21 cellular contexts compared by ENCODE assay signal in genomic region chr1:152517237-152517811, GRCh38. TPM values are rescaled to one million over a fixed set of nuclear protein-coding genes. Genes with fewer than 3 reads are reported as not detected.
A peak's percentile ranks its signal among the peaks of the same experiment; 100 is the strongest.
DNase-seq lines count a peak whose midpoint lies in the region; ATAC-seq, FAIRE-seq and TF ChIP-seq lines count a peak whose summit lies in the region.
"Had no signal": no experiment of that assay in that cellular context is flagged by ENCODE, and none has a peak within 500 bp of the region (broad histone marks: within the 10 kb centered on the region; RNA-seq: fewer than 3 reads in every experiment).

No MANE protein-coding gene starts in this region.

- no peak for TF ChIP-seq CTCF in A549 (IDR thresholded peaks at IDR 0.05)
- no peak for TF ChIP-seq CTCF in keratinocyte (optimal IDR thresholded peaks at IDR 0.05 in 1 of 3, IDR thresholded peaks at IDR 0.05 in 1 of 3, conservative IDR thresholded peaks at IDR 0.05 in 1 of 3; ENCODE audit: extremely low read depth in 1 of 3, insufficient read depth in 2 of 3, low read length in 3 of 3)

- no peak for TF ChIP-seq POLR2A in A549 (IDR thresholded peaks at IDR 0.05; ENCODE audit: low read length)

- WGBS in A549 (ENCODE audit: missing lambda C conversion rate) = 12% methylated on average over 4 of the region's 7 CpGs

- DNase-seq in A549 (ENCODE audit: low read depth in 1 of 2, low spot score in 1 of 2) (peak; percentile 64 to 91), HPDE6-E6E7 (ENCODE audit: extremely low spot score) (peak; percentile 82), SW480 (ENCODE audit: low spot score) (peak; percentile 72), keratinocyte (ENCODE audit: low read depth, low spot score) (no peak), NCI-H1436 treated with DMSO at 0.1 percent for 48 hours (lab: John Stamatoyannopoulos, UW) (no peak), ecto neural progenitor cell (ENCODE audit: low spot score) (no peak)
- DNase-seq in activated CD4-positive, alpha-beta T cell treated with anti-CD3 and anti-CD28 coated beads for 4 hours = no peak
- DNase-seq: activated CD4-positive, alpha-beta T cell treated with anti-CD3 and anti-CD28 coated beads, Interleukin-2, amount 50 U/mL, for 1 hour; activated naive CD4-positive, alpha-beta T cell treated with anti-CD3 and anti-CD28 coated beads, Interleukin-2, amount 10 ng/mL, durations not matched to agents 7 days and 5 days; CD4-positive, alpha-beta T cell; colonic mucosa; DMS79; IMR-90; NCI-H2081 treated with DMSO at 0.1 percent for 48 hours; NCI-H69 had no signal

- POLR2A ChIA-PET in A549 (lab: Yijun Ruan, JAX) = interaction anchor here (1.0 to 1.2 kb wide), 2 partner anchors 10 to 17 kb away, joined by 4 read pairs; no protein-coding TSS in a partner anchor

- peak; percentile 90 to 92 for ATAC-seq in A549
- no peak for ATAC-seq in HG03520 (IDR thresholded peaks at IDR 0.05; ENCODE audit: unreplicated experiment)
- ATAC-seq: Panc1 had no signal

- H4K20me1 ChIP-seq in keratinocyte (ENCODE audit: control insufficient read depth, extremely low read depth, insufficient read depth, low read length) = no peaks in the 10 kb centered on the region

- dilution Hi-C loops in keratinocyte (cut with MboI; ENCODE audit: extremely low pct_ligation_motif_present, low sequenced_read_pairs) = no loop called here

- peak; percentile 6 to 21; a peak in 2 of 5 replicates for TF ChIP-seq RAD21 in A549 (conservative IDR thresholded peaks at IDR 0.05 in 1 of 2, IDR thresholded peaks at IDR 0.05 in 1 of 2)

- peak overlapping the region; percentile 81 for H2AFZ ChIP-seq in keratinocyte (ENCODE audit: control insufficient read depth, low read length)

- no peaks in the 10 kb centered on the region for H3K36me3 ChIP-seq in keratinocyte (ENCODE audit: control insufficient read depth in 2 of 2, extremely low read depth in 1 of 2, insufficient read depth in 2 of 2, low read length in 2 of 2)
- H3K36me3 ChIP-seq: colonic mucosa, neutrophil had no signal

- no peak overlapping the region for H3K4me3 ChIP-seq in A549
- H3K4me3 ChIP-seq in keratinocyte (ENCODE audit: control insufficient read depth in 2 of 3, extremely low read depth in 1 of 3, insufficient read depth in 2 of 3, low read depth in 1 of 3, low read length in 3 of 3) = no peak overlapping the region
- H3K4me3 ChIP-seq: colonic mucosa had no signal

- H3K4me2 ChIP-seq in A549 (peak overlapping the region; percentile 53), keratinocyte (ENCODE audit: control insufficient read depth, extremely low read depth, insufficient read depth, low read depth, low read length) (peak overlapping the region; percentile 17)

- H3K27ac ChIP-seq in A549 (peak overlapping the region; percentile 75 to 88), keratinocyte (ENCODE audit: control insufficient read depth, insufficient read depth, low read length) (peak overlapping the region; percentile 53)
- H3K27ac ChIP-seq: colonic mucosa, neutrophil had no signal

- peaks cover 4% of the 10 kb centered on the region; the same call in 1 of the 3 replicates for H3K9me3 ChIP-seq in A549
- no peaks in the 10 kb centered on the region for H3K9me3 ChIP-seq in keratinocyte (ENCODE audit: control insufficient read depth, low read depth, low read length)
- H3K9me3 ChIP-seq: colonic mucosa, neutrophil had no signal

- H3K9me1 ChIP-seq in keratinocyte (ENCODE audit: control insufficient read depth, extremely low read depth, insufficient read depth, low read length) = no peaks in the 10 kb centered on the region

- no peaks in the 10 kb centered on the region for H3K27me3 ChIP-seq in keratinocyte (ENCODE audit: control insufficient read depth, extremely low read depth, insufficient read depth, low read length)

- peak overlapping the region; percentile 9 for H3K9ac ChIP-seq in keratinocyte (ENCODE audit: control insufficient read depth, extremely low read depth, insufficient read depth, low read length)

- CTCF ChIA-PET in A549 (lab: Yijun Ruan, JAX) = interaction anchor here (1.0 to 2.7 kb wide), 10 partner anchors 12 to 332 kb away, joined by 3 to 16 read pairs (median 6); no protein-coding TSS in a partner anchor

- H3K4me1 ChIP-seq in A549 = peaks cover 35% of the 10 kb centered on the region
- peaks cover 34% of the 10 kb centered on the region for H3K4me1 ChIP-seq in keratinocyte (ENCODE audit: control insufficient read depth, extremely low read depth, insufficient read depth, low read length)
- H3K4me1 ChIP-seq: colonic mucosa had no signal

- H3K79me2 ChIP-seq in keratinocyte (ENCODE audit: control insufficient read depth, insufficient read depth, low read length) = no peaks in the 10 kb centered on the region

- peak in 1 of 2 experiments; percentile 69; a peak in 1 of 5 replicates for TF ChIP-seq EP300 in A549 (IDR thresholded peaks at IDR 0.05)

- FAIRE-seq in A549 (lab: Jason Lieb, UNC) = no peak
- FAIRE-seq in keratinocyte (lab: Jason Lieb, UNC) = peak; percentile 94
- FAIRE-seq: GM19239, islet of Langerhans had no signal

TF ChIP-seq in A549, 52 proteins besides CTCF, POLR2A, EP300 and RAD21:
- TF ChIP-seq GATA3 (IDR thresholded peaks at IDR 0.05; ENCODE audit: borderline replicate concordance) (peak; percentile 62; the same call in 1 of the 2 replicates), SMC3 (IDR thresholded peaks at IDR 0.05) (0 out of 3 replicates have a peak, but pooled peaks have one; percentile 6), MAX (IDR thresholded peaks at IDR 0.05) (peak; percentile 45), JUN (IDR thresholded peaks at IDR 0.05) (peak; percentile 48 to 55; a peak in 1 of 5 replicates), FOSL2 (IDR thresholded peaks at IDR 0.05) (0 out of 2 replicates have a peak, but pooled peaks have one; percentile 6), FOSL2 (CRISPR knock-in tag; IDR thresholded peaks at IDR 0.05) (peak; percentile 65), ESRRA (IDR thresholded peaks at IDR 0.05; ENCODE audit: borderline replicate concordance, low read length) (peak; percentile 94), JUNB (IDR thresholded peaks at IDR 0.05) (peak; percentile 69), SREBF2 (IDR thresholded peaks at IDR 0.05) (no peak), MAFK (IDR thresholded peaks at IDR 0.05; ENCODE audit: partially characterized antibody) (peak; percentile 57), CBX2 (IDR thresholded peaks at IDR 0.05; ENCODE audit: borderline replicate concordance, low read depth) (no peak), ZFP36 (IDR thresholded peaks at IDR 0.05; ENCODE audit: borderline replicate concordance, partially characterized antibody) (no peak), BHLHE40 (IDR thresholded peaks at IDR 0.05; ENCODE audit: low read depth, low read length) (no peak)

RNA-seq across cellular contexts. Expression of gene CRCT1, which starts 3.0 kb away (rescaled TPM):
- 0.47 and 0.50 TPM in 2 replicates for polyA plus RNA-seq in A549 (2011; rRNA removed)
- 0.61 and 0.78 TPM in 2 replicates for polyA plus RNA-seq in A549 (2012; cell fraction: cytosol; rRNA removed)
- polyA plus RNA-seq in A549 (2012; cell fraction: nucleus; rRNA removed) = 0.52 and 1.6 TPM in 2 replicates
- polyA plus RNA-seq in A549 (2017; fragmentation: RNase III; extraction: RNeasy Plus Mini Kit Qiagen cat#74134 plus additional on column Dnase treatment) = 0.14 TPM in 1 of 3 replicates, not detected in the others
- 0.44 TPM in 1 of 2 replicates, not detected in the other for polyA minus RNA-seq in A549 (2011; rRNA and poly(A)+ RNA removed)
- 6.4 to 11.4 TPM (median 9.0 TPM) in 3 replicates for polyA plus RNA-seq in keratinocyte
- polyA plus RNA-seq in keratinocyte (2011; ENCODE audit: low read depth) = 218 TPM
- polyA plus RNA-seq in keratinocyte (2011; cell fraction: cytosol; rRNA removed) = 8.1 and 10.9 TPM in 2 replicates
- polyA plus RNA-seq in keratinocyte (2011; cell fraction: nucleus; rRNA removed) = 7.9 and 11.6 TPM in 2 replicates
- 23.0 and 2,288 TPM in 2 replicates for polyA plus RNA-seq in keratinocyte (2012; ENCODE audit: low replicate concordance)
- 0.89 to 2.3 TPM (median 1.4 TPM) in 3 replicates for polyA minus RNA-seq in keratinocyte
- polyA minus RNA-seq in keratinocyte (2011; cell fraction: cytosol; rRNA and poly(A)+ RNA removed) = 16.9 TPM
- polyA minus RNA-seq in keratinocyte (2011; cell fraction: nucleus; rRNA and poly(A)+ RNA removed) = 2.3 and 10.0 TPM in 2 replicates
- polyA plus RNA-seq: IMR-90, urinary bladder had no signal

RNA-seq across cellular contexts. Expression of gene LCE5A, which starts 6.7 kb away (rescaled TPM):
- polyA plus RNA-seq in A549 (2011; rRNA removed) = not detected in 2 replicates
- polyA plus RNA-seq in A549 (2012; cell fraction: cytosol; rRNA removed) = not detected in 2 replicates
- 0.17 TPM in 1 of 2 replicates, not detected in the other for polyA plus RNA-seq in A549 (2012; cell fraction: nucleus; rRNA removed)
- polyA plus RNA-seq in A549 (2017; fragmentation: RNase III; extraction: RNeasy Plus Mini Kit Qiagen cat#74134 plus additional on column Dnase treatment) = not detected in 3 replicates
- not detected in 2 replicates for polyA minus RNA-seq in A549 (2011; rRNA and poly(A)+ RNA removed)
- not detected in 3 replicates for polyA plus RNA-seq in keratinocyte
- not detected for polyA plus RNA-seq in keratinocyte (2011; ENCODE audit: low read depth)
- polyA plus RNA-seq in keratinocyte (2011; cell fraction: cytosol; rRNA removed) = not detected in 2 replicates
- polyA plus RNA-seq in keratinocyte (2011; cell fraction: nucleus; rRNA removed) = not detected in 2 replicates
- 1.0 TPM in 1 of 2 replicates, not detected in the other for polyA plus RNA-seq in keratinocyte (2012; ENCODE audit: low replicate concordance)
- polyA minus RNA-seq in keratinocyte = not detected in 3 replicates
- polyA minus RNA-seq in keratinocyte (2011; cell fraction: cytosol; rRNA and poly(A)+ RNA removed) = not detected
- not detected in 2 replicates for polyA minus RNA-seq in keratinocyte (2011; cell fraction: nucleus; rRNA and poly(A)+ RNA removed)
- polyA plus RNA-seq: IMR-90, urinary bladder had no signal

RNA-seq across cellular contexts. Expression of gene LCE3E, which starts 49.3 kb away (rescaled TPM):
- polyA plus RNA-seq in A549 (2011; rRNA removed) = not detected in 2 replicates
- polyA plus RNA-seq in A549 (2012; cell fraction: cytosol; rRNA removed) = not detected in 2 replicates
- polyA plus RNA-seq in A549 (2012; cell fraction: nucleus; rRNA removed) = not detected in 2 replicates
- polyA plus RNA-seq in A549 (2017; fragmentation: RNase III; extraction: RNeasy Plus Mini Kit Qiagen cat#74134 plus additional on column Dnase treatment) = not detected in 3 replicates
- 0.83 TPM in 1 of 2 replicates, not detected in the other for polyA minus RNA-seq in A549 (2011; rRNA and poly(A)+ RNA removed)
- 0.48 to 2.8 TPM (median 2.2 TPM) in 3 replicates for polyA plus RNA-seq in keratinocyte
- 112 TPM for polyA plus RNA-seq in keratinocyte (2011; ENCODE audit: low read depth)
- polyA plus RNA-seq in keratinocyte (2011; cell fraction: cytosol; rRNA removed) = 1.3 and 3.0 TPM in 2 replicates
- 0.85 and 3.4 TPM in 2 replicates for polyA plus RNA-seq in keratinocyte (2011; cell fraction: nucleus; rRNA removed)
- 3.4 and 818 TPM in 2 replicates for polyA plus RNA-seq in keratinocyte (2012; ENCODE audit: low replicate concordance)
- polyA minus RNA-seq in keratinocyte = 0.42 to 0.62 TPM in 2 of 3 replicates, not detected in the other
- polyA minus RNA-seq in keratinocyte (2011; cell fraction: cytosol; rRNA and poly(A)+ RNA removed) = not detected
- 1.2 and 5.8 TPM in 2 replicates for polyA minus RNA-seq in keratinocyte (2011; cell fraction: nucleus; rRNA and poly(A)+ RNA removed)
- polyA plus RNA-seq: IMR-90, urinary bladder had no signal

Comparison
In these comparisons a context has a peak if more than half of its experiments do, and no peak if none do; other contexts are left out.
1. DNase-seq: peak in A549 (2 of 2), HPDE6-E6E7 (single experiment) and SW480 (single experiment); none in keratinocyte (single experiment), NCI-H1436 treated with DMSO at 0.1 percent for 48 hours (single experiment), ecto neural progenitor cell (single experiment) and activated CD4-positive, alpha-beta T cell treated with anti-CD3 and anti-CD28 coated beads for 4 hours (0 of 2).